ENCODE assay signal across 12 cellular contexts in the genomic region with DNA sequence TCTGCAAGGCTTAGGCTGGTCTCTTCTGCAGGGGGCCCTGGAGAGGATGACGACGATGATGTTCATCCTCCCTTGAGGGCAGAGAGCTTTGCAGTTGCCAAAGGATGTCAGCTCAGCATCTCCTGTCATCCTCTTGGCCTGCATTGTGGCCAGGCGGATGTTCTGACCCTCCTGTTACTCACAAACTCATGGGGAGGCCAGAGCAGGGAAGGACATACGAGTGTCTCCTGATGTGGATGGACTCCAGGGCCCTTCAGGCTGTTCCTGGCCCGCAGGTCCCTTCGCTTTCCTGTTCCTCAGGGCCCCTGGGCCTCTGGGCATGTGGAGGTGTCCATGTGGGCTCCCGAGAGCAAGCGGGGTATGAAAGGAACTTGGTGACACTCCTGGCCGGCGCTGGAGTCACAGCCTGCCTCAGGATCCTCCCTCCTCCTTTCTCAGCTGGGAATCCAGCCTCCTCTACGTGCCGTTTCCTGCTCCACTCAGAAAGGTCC. TPM values are rescaled to one million over a fixed set of nuclear protein-coding genes. Genes with fewer than 3 reads are reported as not detected.
DNase-seq lines count a peak whose midpoint lies in the region; ATAC-seq and TF ChIP-seq lines count a peak whose summit lies in the region.
"Had no signal": no experiment of that assay in that cellular context is flagged by ENCODE, and none has a peak within 500 bp of the region (broad histone marks: within the 10 kb centered on the region; RNA-seq: fewer than 3 reads in every experiment).

No MANE protein-coding gene starts in this region.

- no peak for TF ChIP-seq CTCF in foreskin fibroblast (IDR thresholded peaks at IDR 0.05; ENCODE audit: low read depth, low read length)
- no peak for TF ChIP-seq CTCF in A673 (conservative IDR thresholded peaks at IDR 0.05; ENCODE audit: low read depth, low read length)

- H3K4me3 Mint-ChIP-seq in activated CD4-positive, alpha-beta T cell treated with anti-CD3 and anti-CD28 coated beads, Interleukin-2, amount 10 ng/mL, durations not matched to agents 24 days and 14 days: peak overlapping the region; percentile 83
- no peak overlapping the region for H3K4me3 Mint-ChIP-seq in stimulated activated memory B cell treated with anti-CD40 and anti-IgM and Interleukin-4, amounts not matched to agents 10 μg/mL and 1 μg/mL and 100 μg/mL, for 72 hours

- no peaks in the 10 kb centered on the region for H3K36me3 ChIP-seq in A673 (ENCODE audit: insufficient read depth, low read length, poor library complexity, severe bottlenecking)
- H3K36me3 ChIP-seq: uterus had no signal

- no peak for DNase-seq in activated CD4-positive, alpha-beta T cell treated with anti-CD3 and anti-CD28 coated beads, Interleukin-2, amount 10 ng/mL, durations not matched to agents 24 days and 14 days
- no peak for DNase-seq in activated CD4-positive, alpha-beta T cell treated with anti-CD3 and anti-CD28 coated beads for 48 hours
- DNase-seq in T1000 (lab: John Stamatoyannopoulos, UW) (peak; percentile 43), foreskin fibroblast (peak; percentile 42 to 73), A673 (ENCODE audit: low spot score) (no peak), KG1 (lab: John Stamatoyannopoulos, UW) (no peak)
- DNase-seq: activated gamma-delta T cell treated with Interleukin-2 at 50 U/mL for 16 hours, NCI-H187 treated with DMSO at 0.1 percent for 48 hours, uterus had no signal

- no peaks in the 10 kb centered on the region for H3K27me3 ChIP-seq in A673 (replicated peaks; ENCODE audit: insufficient read depth, low read depth, low read length, poor library complexity)
- H3K27me3 ChIP-seq: uterus had no signal

- H3K9me3 Mint-ChIP-seq in activated CD4-positive, alpha-beta T cell treated with anti-CD3 and anti-CD28 coated beads, Interleukin-2, amount 10 ng/mL, durations not matched to agents 24 days and 14 days: no peaks in the 10 kb centered on the region
- H3K9me3 Mint-ChIP-seq in stimulated activated memory B cell treated with anti-CD40 and anti-IgM and Interleukin-4, amounts not matched to agents 10 μg/mL and 1 μg/mL and 100 μg/mL, for 72 hours: no peaks in the 10 kb centered on the region

- no TSS peak for BruUV-seq in A673 (replicated peaks; lab: Mats Ljungman, UMichigan)

- peaks cover 2% of the 10 kb centered on the region for H3K27me3 Mint-ChIP-seq in activated CD4-positive, alpha-beta T cell treated with anti-CD3 and anti-CD28 coated beads, Interleukin-2, amount 10 ng/mL, durations not matched to agents 24 days and 14 days
- no peaks in the 10 kb centered on the region for H3K27me3 Mint-ChIP-seq in stimulated activated memory B cell treated with anti-CD40 and anti-IgM and Interleukin-4, amounts not matched to agents 10 μg/mL and 1 μg/mL and 100 μg/mL, for 72 hours

- CTCF ChIA-PET in A673 (lab: Charles Lee): interaction anchor here (1.2 kb wide), 1 partner anchor 12 kb away, joined by 5 read pairs; no protein-coding TSS in a partner anchor

- intact Hi-C loops in activated CD4-positive, alpha-beta T cell treated with anti-CD3 and anti-CD28 coated beads, Interleukin-2, amount 10 ng/mL, durations not matched to agents 24 days and 14 days (cut with micrococcal nuclease): loop anchor here (2.0 kb wide), 1 partner anchor 35 kb away; no protein-coding TSS in a partner anchor
- intact Hi-C loops in A673 (cut with micrococcal nuclease; ENCODE audit: unreplicated experiment): no loop called here

- POLR2A ChIA-PET in A673 (lab: Charles Lee; ENCODE audit: low non-redundant PET): no interaction called here

- H3K36me3 Mint-ChIP-seq in activated CD4-positive, alpha-beta T cell treated with anti-CD3 and anti-CD28 coated beads, Interleukin-2, amount 10 ng/mL, durations not matched to agents 24 days and 14 days (ENCODE audit: low read depth): peaks cover 34% of the 10 kb centered on the region
- H3K36me3 Mint-ChIP-seq in stimulated activated memory B cell treated with anti-CD40 and anti-IgM and Interleukin-4, amounts not matched to agents 10 μg/mL and 1 μg/mL and 100 μg/mL, for 72 hours: peaks cover 6% of the 10 kb centered on the region

- no peaks in the 10 kb centered on the region for H3K9me3 ChIP-seq in A673 (ENCODE audit: low read depth, low read length, poor library complexity, severe bottlenecking)
- H3K9me3 ChIP-seq: uterus had no signal

- no peak for ATAC-seq in stimulated activated memory B cell treated with anti-CD40 and anti-IgM and Interleukin-4, amounts not matched to agents 10 μg/mL and 1 μg/mL and 100 μg/mL, for 72 hours
- ATAC-seq in HG03097 (IDR thresholded peaks at IDR 0.05; ENCODE audit: low FRiP score, unreplicated experiment): no peak
- ATAC-seq: esophagus mucosa had no signal

- H3K4me3 ChIP-seq in foreskin fibroblast (ENCODE audit: low read depth in 1 of 2, low read length in 2 of 2) (no peak overlapping the region), A673 (ENCODE audit: low read depth, low read length, poor library complexity, severe bottlenecking) (no peak overlapping the region)
- H3K4me3 ChIP-seq: uterus had no signal

- peak overlapping the region; percentile 100 for H3K27ac Mint-ChIP-seq in activated CD4-positive, alpha-beta T cell treated with anti-CD3 and anti-CD28 coated beads, Interleukin-2, amount 10 ng/mL, durations not matched to agents 24 days and 14 days
- H3K27ac Mint-ChIP-seq in stimulated activated memory B cell treated with anti-CD40 and anti-IgM and Interleukin-4, amounts not matched to agents 10 μg/mL and 1 μg/mL and 100 μg/mL, for 72 hours: peak overlapping the region; percentile 92

- peaks cover 25% of the 10 kb centered on the region for H3K4me1 ChIP-seq in A673 (ENCODE audit: insufficient read depth, low read length, poor library complexity, severe bottlenecking)

- H3K27ac ChIP-seq in A673 (ENCODE audit: low read depth, low read length, poor library complexity, severe bottlenecking): no peak overlapping the region
- H3K27ac ChIP-seq: uterus had no signal

- H3K4me1 Mint-ChIP-seq in activated CD4-positive, alpha-beta T cell treated with anti-CD3 and anti-CD28 coated beads, Interleukin-2, amount 10 ng/mL, durations not matched to agents 24 days and 14 days: peaks cover 67% of the 10 kb centered on the region
- H3K4me1 Mint-ChIP-seq in stimulated activated memory B cell treated with anti-CD40 and anti-IgM and Interleukin-4, amounts not matched to agents 10 μg/mL and 1 μg/mL and 100 μg/mL, for 72 hours: peaks cover 90% of the 10 kb centered on the region

RNA-seq across cellular contexts. Expression of gene ADORA2A, which starts 8.5 kb away (rescaled TPM):
- total RNA-seq in activated CD4-positive, alpha-beta T cell treated with anti-CD3 and anti-CD28 coated beads, Interleukin-2, amount 10 ng/mL, durations not matched to agents 24 days and 14 days: 34.9 and 36.2 TPM in 2 replicates
- 9.6 and 10.9 TPM in 2 replicates for total RNA-seq in A673 (2021)
- total RNA-seq: esophagus mucosa had no signal

RNA-seq across cellular contexts. Expression of gene UPB1, which starts 59.2 kb away (rescaled TPM):
- total RNA-seq in activated CD4-positive, alpha-beta T cell treated with anti-CD3 and anti-CD28 coated beads, Interleukin-2, amount 10 ng/mL, durations not matched to agents 24 days and 14 days: 0.12 TPM in 2 replicates
- total RNA-seq in A673 (2021): 0.11 and 0.35 TPM in 2 replicates

Comparison
In these comparisons a context has a peak if more than half of its experiments do, and no peak if none do; other contexts are left out.
1. DNase-seq: peak in T1000 (single experiment) and foreskin fibroblast (2 of 2); none in activated CD4-positive, alpha-beta T cell treated with anti-CD3 and anti-CD28 coated beads, Interleukin-2, amount 10 ng/mL, durations not matched to agents 24 days and 14 days (single experiment), activated CD4-positive, alpha-beta T cell treated with anti-CD3 and anti-CD28 coated beads for 48 hours (single experiment), A673 (single experiment) and KG1 (single experiment).